ENCODE assay signal across 8 cellular contexts in the genomic region with DNA sequence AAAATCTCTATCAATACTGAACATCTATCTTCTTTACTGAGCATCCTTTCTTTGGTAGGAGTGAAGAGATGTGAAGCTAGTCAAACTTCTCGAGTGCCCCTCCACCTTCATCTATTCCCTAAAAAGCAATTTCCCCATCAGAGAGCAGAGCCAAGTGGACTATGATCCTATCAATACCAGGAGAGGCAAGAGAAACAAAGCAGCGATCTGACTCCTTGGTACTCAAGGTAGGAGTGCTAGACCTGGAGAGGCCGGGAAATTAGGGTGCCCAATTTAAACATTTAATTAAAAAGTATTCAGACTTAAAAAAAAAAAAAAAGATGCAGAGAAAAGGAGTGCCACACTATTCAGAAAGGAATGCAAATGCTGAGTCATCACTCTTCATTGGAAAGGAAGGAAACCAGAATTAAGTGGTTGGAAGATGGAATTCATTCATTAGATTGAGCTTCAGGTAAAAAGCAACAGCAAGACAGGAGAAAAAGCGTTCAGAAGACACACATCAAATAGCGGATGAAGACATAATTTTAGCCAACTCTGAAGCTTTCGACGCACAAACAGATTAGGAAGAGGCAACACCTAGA. TPM values are rescaled to one million over a fixed set of nuclear protein-coding genes. Genes with fewer than 3 reads are reported as not detected.
DNase-seq lines count a peak whose midpoint lies in the region; ATAC-seq and TF ChIP-seq lines count a peak whose summit lies in the region.

No MANE protein-coding gene starts in this region.

- H3K9ac ChIP-seq in OCI-LY1 (ENCODE audit: low read length) (peak overlapping the region; percentile 97), endodermal cell (ENCODE audit: extremely low read depth, low read length, poor library complexity, severe bottlenecking) (peak overlapping the region; percentile 89), neural progenitor cell (peak overlapping the region; percentile 87)

- H3K9me3 Mint-ChIP-seq in endodermal cell (peaks cover 5% of the 10 kb centered on the region), neural progenitor cell (peaks cover 2% of the 10 kb centered on the region)

- H3K4me1 ChIP-seq in OCI-LY1 (ENCODE audit: insufficient read depth, low read length, severe bottlenecking) (peaks cover 47% of the 10 kb centered on the region), endodermal cell (ENCODE audit: control insufficient read depth, insufficient read depth, low read length) (peaks cover 7% of the 10 kb centered on the region), neural progenitor cell (peaks cover 33% of the 10 kb centered on the region)

- H3K27ac ChIP-seq in OCI-LY1 (ENCODE audit: low read depth, low read length, poor library complexity, severe bottlenecking) = peak overlapping the region; percentile 1
- H3K27ac ChIP-seq in endodermal cell (ENCODE audit: low read depth, low read length) = peak overlapping the region; percentile 56
- no peak overlapping the region for H3K27ac ChIP-seq in neural progenitor cell

- H3K4me3 ChIP-seq in OCI-LY1 (ENCODE audit: low read depth, low read length, poor library complexity, severe bottlenecking) = peak overlapping the region; percentile 95
- H3K4me3 ChIP-seq in endodermal cell (ENCODE audit: low read length) = peak overlapping the region; percentile 94
- peak overlapping the region; percentile 70 for H3K4me3 ChIP-seq in neural progenitor cell

- H3K4me3 Mint-ChIP-seq in endodermal cell (peak overlapping the region; percentile 72), neural progenitor cell (peak overlapping the region; percentile 92)

- no peak for ATAC-seq in GM18861 (IDR thresholded peaks at IDR 0.05; ENCODE audit: unreplicated experiment)

- peaks cover 35% of the 10 kb centered on the region for H3K36me3 ChIP-seq in OCI-LY1 (ENCODE audit: insufficient read depth, low read length)
- peaks cover 11% of the 10 kb centered on the region for H3K36me3 ChIP-seq in endodermal cell (ENCODE audit: control insufficient read depth, insufficient read depth, low read length)
- peaks cover 9% of the 10 kb centered on the region for H3K36me3 ChIP-seq in neural progenitor cell

- H3K27ac Mint-ChIP-seq in endodermal cell (peak overlapping the region; percentile 67), neural progenitor cell (peak overlapping the region; percentile 65)

- H3K9me3 ChIP-seq in OCI-LY1 (ENCODE audit: low read length) (no peaks in the 10 kb centered on the region), endodermal cell (ENCODE audit: control insufficient read depth, low read length) (peaks cover 7% of the 10 kb centered on the region), neural progenitor cell (ENCODE audit: low read depth) (no peaks in the 10 kb centered on the region)

- H3K4me1 Mint-ChIP-seq in endodermal cell (peaks cover 27% of the 10 kb centered on the region), neural progenitor cell (peaks cover 38% of the 10 kb centered on the region)

- no peaks in the 10 kb centered on the region for H4K20me1 ChIP-seq in OCI-LY1 (ENCODE audit: insufficient read depth, low read length)
- peaks cover 44% of the 10 kb centered on the region for H4K20me1 ChIP-seq in neural progenitor cell (ENCODE audit: low read depth)

- H3K27me3 ChIP-seq in OCI-LY1 (ENCODE audit: insufficient read depth, low read length) (no peaks in the 10 kb centered on the region), endodermal cell (ENCODE audit: control insufficient read depth, insufficient read depth, low read length, poor library complexity, severe bottlenecking) (no peaks in the 10 kb centered on the region), neural progenitor cell (no peaks in the 10 kb centered on the region)

- H3K4me2 ChIP-seq in OCI-LY1 (ENCODE audit: low read length) = peak overlapping the region; percentile 73
- peak overlapping the region; percentile 82 for H3K4me2 ChIP-seq in neural progenitor cell

- H3K36me3 Mint-ChIP-seq in endodermal cell (ENCODE audit: low read depth) (peaks cover 29% of the 10 kb centered on the region), neural progenitor cell (peaks cover 11% of the 10 kb centered on the region)

- DNase-seq in Daoy (ENCODE audit: low read depth) (peak; percentile 23), endodermal cell (no peak), neural progenitor cell (ENCODE audit: low spot score) (peak; percentile 38), SHP77 (lab: John Stamatoyannopoulos, UW) (no peak), DMS114 treated with DMSO at 0.1 percent for 48 hours (lab: John Stamatoyannopoulos, UW; ENCODE audit: unreplicated experiment) (no peak), iPS-NIHi11 (ENCODE audit: low spot score) (no peak)

- H3K9me2 ChIP-seq in OCI-LY1 (ENCODE audit: low read depth, low read length) = no peaks in the 10 kb centered on the region

- H2AFZ ChIP-seq in OCI-LY1 (ENCODE audit: low read length) (no peak overlapping the region), neural progenitor cell (replicated peaks) (no peak overlapping the region)

- WGBS in endodermal cell (ENCODE audit: insufficient coverage in 1 of 2, insufficient read length in 1 of 2), 2 experiments = 2 to 20% methylated on average over 4 to 7 of the region's 7 CpGs

- TF ChIP-seq CTCF in OCI-LY1 (IDR thresholded peaks at IDR 0.05; ENCODE audit: low read length) (no peak), endodermal cell (conservative IDR thresholded peaks at IDR 0.05) (no peak), neural progenitor cell (IDR thresholded peaks at IDR 0.05) (no peak)

- no peaks in the 10 kb centered on the region; the same call in 1 of the 2 replicates for H3F3A ChIP-seq in OCI-LY1 (ENCODE audit: insufficient read depth, low read length)
- peaks cover 18% of the 10 kb centered on the region for H3F3A ChIP-seq in neural progenitor cell (ENCODE audit: low read depth)

- H3K79me2 ChIP-seq in OCI-LY1 (ENCODE audit: insufficient read depth, low read length) = peaks cover 60% of the 10 kb centered on the region
- peaks cover 62% of the 10 kb centered on the region for H3K79me2 ChIP-seq in neural progenitor cell (ENCODE audit: low read depth)

- H3K27me3 Mint-ChIP-seq in endodermal cell (ENCODE audit: insufficient read depth) (no peaks in the 10 kb centered on the region), neural progenitor cell (ENCODE audit: insufficient read depth, low read depth) (no peaks in the 10 kb centered on the region)

RNA-seq across cellular contexts. Expression of a gene that starts 1.5 kb away (rescaled TPM):
- 28.4 and 40.4 TPM in 2 replicates for total RNA-seq in Daoy (2014; rRNA removed; shearing (Covaris generic))
- total RNA-seq in endodermal cell (100 to 1,000 TPM; 156 to 176 TPM), neural progenitor cell (ENCODE audit: low replicate concordance) (130 and 166 TPM in 2 replicates)
- 163 TPM for polyA plus RNA-seq in endodermal cell (2013, experiment 1 of 2)
- 149 TPM for polyA plus RNA-seq in endodermal cell (2013, experiment 2 of 2)

RNA-seq across cellular contexts. Expression of a gene that starts 52.7 kb away (rescaled TPM):
- 22.1 and 22.8 TPM in 2 replicates for total RNA-seq in Daoy (2014; rRNA removed; shearing (Covaris generic))
- 1 to 10 TPM; 4.3 to 7.5 TPM for total RNA-seq in endodermal cell
- polyA plus RNA-seq in endodermal cell (2013, experiment 1 of 2) = 9.8 TPM
- 8.5 TPM for polyA plus RNA-seq in endodermal cell (2013, experiment 2 of 2)
- total RNA-seq in neural progenitor cell (ENCODE audit: low replicate concordance) = 8.4 and 12.0 TPM in 2 replicates

RNA-seq across cellular contexts. Expression of a gene that starts 56.0 kb away (rescaled TPM):
- total RNA-seq in Daoy (2014; rRNA removed; shearing (Covaris generic)) = 6.9 and 9.4 TPM in 2 replicates
- total RNA-seq in endodermal cell (10 to 100 TPM; 13.4 to 19.5 TPM), neural progenitor cell (ENCODE audit: low replicate concordance) (2.3 and 6.7 TPM in 2 replicates)
- 22.3 TPM for polyA plus RNA-seq in endodermal cell (2013, experiment 1 of 2)
- 24.9 TPM for polyA plus RNA-seq in endodermal cell (2013, experiment 2 of 2)

Comparison
In these comparisons a context has a peak if more than half of its experiments do, and no peak if none do; other contexts are left out.
1. DNase-seq: peak in Daoy (single experiment) and neural progenitor cell (single experiment); none in endodermal cell (single experiment), SHP77 (0 of 2), DMS114 treated with DMSO at 0.1 percent for 48 hours (single experiment) and iPS-NIHi11 (single experiment).
2. Peak in every context shown above with its lines, with median percentiles within 50 percentile points of each other: H3K4me3 ChIP-seq and H3K9ac ChIP-seq.